ENCODE assay signal across 9 cellular contexts in the genomic region with DNA sequence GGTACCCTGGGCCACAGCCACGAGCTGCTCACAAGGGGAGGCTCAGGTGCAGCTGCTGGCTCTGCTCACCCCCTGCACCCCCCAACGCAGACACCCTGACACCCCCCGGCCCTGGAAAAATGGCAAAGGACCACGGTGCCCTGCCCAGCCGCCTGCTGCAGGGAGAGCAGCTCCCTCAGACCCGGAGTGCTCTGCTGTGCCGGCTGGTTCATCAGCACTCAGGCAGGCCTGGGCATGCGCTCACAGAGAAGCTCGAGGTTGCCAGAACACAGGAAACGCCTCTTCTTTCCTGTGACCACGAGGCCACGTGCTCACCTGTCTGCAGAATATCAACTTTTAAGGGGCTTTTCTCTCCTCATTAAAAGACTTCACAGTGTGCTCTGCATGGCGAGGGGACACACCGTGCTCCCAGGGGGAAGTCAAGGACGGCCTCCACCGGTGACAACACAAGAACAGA. TPM values are rescaled to one million over a fixed set of nuclear protein-coding genes. Genes with fewer than 3 reads are reported as not detected.
DNase-seq lines count a peak whose midpoint lies in the region; ATAC-seq and TF ChIP-seq lines count a peak whose summit lies in the region.
"Had no signal": no experiment of that assay in that cellular context is flagged by ENCODE, and none has a peak within 500 bp of the region (broad histone marks: within the 10 kb centered on the region; RNA-seq: fewer than 3 reads in every experiment).

No MANE protein-coding gene starts in this region.

- H3K9me2 ChIP-seq in Karpas-422 (replicated peaks; ENCODE audit: insufficient read depth, low read length), result no peaks in the 10 kb centered on the region

- BruUV-seq in Calu3 (replicated peaks; lab: Mats Ljungman, UMichigan), result no TSS peak

- H3K4me3 Mint-ChIP-seq in natural killer cell treated with Interleukin-12 subunit alpha and Interleukin-12 subunit beta and Interleukin-15 and Interleukin-18, amount 100 ng/mL, for 72 hours, result peak overlapping the region; percentile 34
- no peak overlapping the region for H3K4me3 Mint-ChIP-seq in Calu3 (ENCODE audit: low read depth, unreplicated experiment)

- no peaks in the 10 kb centered on the region for H3K79me2 ChIP-seq in Karpas-422 (ENCODE audit: low read length)

- H2AFZ ChIP-seq in Karpas-422 (ENCODE audit: low read length), result no peak overlapping the region

- H3K9me3 Mint-ChIP-seq in natural killer cell treated with Interleukin-12 subunit alpha and Interleukin-12 subunit beta and Interleukin-15 and Interleukin-18, amount 100 ng/mL, for 72 hours, result no peaks in the 10 kb centered on the region
- no peaks in the 10 kb centered on the region for H3K9me3 Mint-ChIP-seq in Calu3 (ENCODE audit: low read depth, unreplicated experiment)

- CTCF ChIA-PET in GM10248 (lab: Yijun Ruan, JAX), result interaction anchor here (0.9 to 3.7 kb wide), 27 partner anchors 9 to 270 kb away, joined by 3 to 54 read pairs (median 4); a partner anchor contains a TSS
- CTCF ChIA-PET in Calu3 (lab: Charles Lee), result interaction anchor here (1.4 kb wide), 1 partner anchor 126 kb away, joined by 4 read pairs; no protein-coding TSS in a partner anchor

- H3K27ac ChIP-seq in Karpas-422 (ENCODE audit: low read length) (no peak overlapping the region), caudate nucleus (ENCODE audit: low read depth, low read length) (no peak overlapping the region)
- H3K27ac ChIP-seq: thoracic aorta had no signal

- intact Hi-C loops in Calu3 (cut with micrococcal nuclease; ENCODE audit: unreplicated experiment), result no loop called here

- POLR2A ChIA-PET in GM10248 (lab: Yijun Ruan, JAX), result interaction anchor here (0.5 to 0.6 kb wide), 2 partner anchors 43 to 73 kb away, joined by 3 read pairs; no protein-coding TSS in a partner anchor

- H3K9ac ChIP-seq in Karpas-422 (ENCODE audit: low read length), result no peak overlapping the region

- H3K27me3 Mint-ChIP-seq in natural killer cell treated with Interleukin-12 subunit alpha and Interleukin-12 subunit beta and Interleukin-15 and Interleukin-18, amount 100 ng/mL, for 72 hours, result no peaks in the 10 kb centered on the region
- no peaks in the 10 kb centered on the region for H3K27me3 Mint-ChIP-seq in Calu3 (ENCODE audit: unreplicated experiment)

- H3K36me3 Mint-ChIP-seq in natural killer cell treated with Interleukin-12 subunit alpha and Interleukin-12 subunit beta and Interleukin-15 and Interleukin-18, amount 100 ng/mL, for 72 hours, result peaks cover 5% of the 10 kb centered on the region
- H3K36me3 Mint-ChIP-seq in Calu3 (ENCODE audit: insufficient read depth, unreplicated experiment), result peaks cover 40% of the 10 kb centered on the region

- H3K4me1 Mint-ChIP-seq in natural killer cell treated with Interleukin-12 subunit alpha and Interleukin-12 subunit beta and Interleukin-15 and Interleukin-18, amount 100 ng/mL, for 72 hours (ENCODE audit: low read depth in 2 of 2), result peaks cover 5 to 14% of the 10 kb centered on the region in 2 donors
- no peaks in the 10 kb centered on the region for H3K4me1 Mint-ChIP-seq in Calu3 (ENCODE audit: low read depth, unreplicated experiment)

- no peak overlapping the region for H3K27ac Mint-ChIP-seq in natural killer cell treated with Interleukin-12 subunit alpha and Interleukin-12 subunit beta and Interleukin-15 and Interleukin-18, amount 100 ng/mL, for 72 hours
- H3K27ac Mint-ChIP-seq in Calu3 (ENCODE audit: unreplicated experiment), result no peak overlapping the region

- no peaks in the 10 kb centered on the region for H3K4me1 ChIP-seq in Karpas-422 (ENCODE audit: low read length)

- peak; percentile 63 to 73 for ATAC-seq in natural killer cell treated with Interleukin-12 subunit alpha and Interleukin-12 subunit beta and Interleukin-15 and Interleukin-18, amount 100 ng/mL, for 72 hours
- ATAC-seq in GM19467 (IDR thresholded peaks at IDR 0.05; ENCODE audit: unreplicated experiment), result no peak

- no peaks in the 10 kb centered on the region for H3K27me3 ChIP-seq in Karpas-422 (ENCODE audit: low read length)

- H3K36me3 ChIP-seq in Karpas-422 (ENCODE audit: insufficient read depth, low read length), result 0 out of 2 replicates have a peak, but pooled peaks cover under 1% of the 10 kb centered on the region

- no peak overlapping the region for H3K4me2 ChIP-seq in Karpas-422 (ENCODE audit: low read depth, low read length, poor library complexity, severe bottlenecking)

- H3K9me3 ChIP-seq in Karpas-422 (ENCODE audit: low read length), result no peaks in the 10 kb centered on the region
- H3K9me3 ChIP-seq: thoracic aorta had no signal

- peak; percentile 83 for DNase-seq in GM10248 (ENCODE audit: extremely low spot score)
- DNase-seq in Karpas-422, result peak; percentile 65
- peak; percentile 40 for DNase-seq in activated T-cell treated with anti-CD3 and anti-CD28 coated beads for 1 hour (ENCODE audit: low read depth)
- no peak for DNase-seq in natural killer cell treated with Interleukin-12 subunit alpha and Interleukin-12 subunit beta and Interleukin-15 and Interleukin-18, amount 100 ng/mL, for 72 hours (ENCODE audit: low spot score)
- DNase-seq in caudate nucleus (lab: John Stamatoyannopoulos, UW), result no peak
- no peak for DNase-seq in NCI-H1930 (lab: John Stamatoyannopoulos, UW)
- DNase-seq in Calu3, result no peak

- 0 out of 2 replicates have a peak, but pooled peaks cover 13% of the 10 kb centered on the region for H4K20me1 ChIP-seq in Karpas-422 (ENCODE audit: insufficient read depth, low read depth, low read length)

- H3K4me3 ChIP-seq in Karpas-422 (ENCODE audit: low read length), result no peak overlapping the region
- H3K4me3 ChIP-seq: thoracic aorta had no signal

- TF ChIP-seq CTCF in GM10248 (IDR thresholded peaks at IDR 0.05; ENCODE audit: control extremely low read depth, extremely low read depth, low read depth, missing control alignments) (no peak), Calu3 (IDR thresholded peaks at IDR 0.05; ENCODE audit: unreplicated experiment) (no peak)

RNA-seq across cellular contexts. Expression of a gene that starts 4.3 kb away (rescaled TPM):
- total RNA-seq in Karpas-422 (2014; rRNA removed; shearing (Covaris generic); ENCODE audit: low replicate concordance), result 2.2 and 2.5 TPM in 2 replicates
- total RNA-seq in natural killer cell treated with Interleukin-12 subunit alpha and Interleukin-12 subunit beta and Interleukin-15 and Interleukin-18, amount 100 ng/mL, for 72 hours, result 1 to 10 TPM; 5.2 to 5.6 TPM
- total RNA-seq in Calu3 (2022), result 2.0 and 4.2 TPM in 2 replicates

RNA-seq across cellular contexts. Expression of a gene that starts 18.8 kb away (rescaled TPM):
- total RNA-seq in Karpas-422 (2014; rRNA removed; shearing (Covaris generic); ENCODE audit: low replicate concordance), result 8.6 and 17.7 TPM in 2 replicates
- total RNA-seq in natural killer cell treated with Interleukin-12 subunit alpha and Interleukin-12 subunit beta and Interleukin-15 and Interleukin-18, amount 100 ng/mL, for 72 hours, result 10 to 100 TPM; 23.8 to 28.1 TPM
- total RNA-seq in Calu3 (2022), result 23.4 and 25.9 TPM in 2 replicates

RNA-seq across cellular contexts. Expression of a gene that starts 19.1 kb away (rescaled TPM):
- 25.6 and 42.0 TPM in 2 replicates for total RNA-seq in Karpas-422 (2014; rRNA removed; shearing (Covaris generic); ENCODE audit: low replicate concordance)
- 100 to 1,000 TPM; 243 to 251 TPM for total RNA-seq in natural killer cell treated with Interleukin-12 subunit alpha and Interleukin-12 subunit beta and Interleukin-15 and Interleukin-18, amount 100 ng/mL, for 72 hours
- total RNA-seq in Calu3 (2022), result 128 and 161 TPM in 2 replicates

RNA-seq across cellular contexts. Expression of a gene that starts 22.8 kb away (rescaled TPM):
- 46.1 and 59.3 TPM in 2 replicates for total RNA-seq in Karpas-422 (2014; rRNA removed; shearing (Covaris generic); ENCODE audit: low replicate concordance)
- 100 to 1,000 TPM in 1 of 2 donors, 10 to 100 TPM in 1; 70.6 to 119 TPM for total RNA-seq in natural killer cell treated with Interleukin-12 subunit alpha and Interleukin-12 subunit beta and Interleukin-15 and Interleukin-18, amount 100 ng/mL, for 72 hours
- 45.6 and 50.0 TPM in 2 replicates for total RNA-seq in Calu3 (2022)

RNA-seq across cellular contexts. Expression of a gene that starts 29.4 kb away (rescaled TPM):
- 1.2 and 1.4 TPM in 2 replicates for total RNA-seq in Karpas-422 (2014; rRNA removed; shearing (Covaris generic); ENCODE audit: low replicate concordance)
- 1 to 10 TPM; 1.5 to 3.2 TPM for total RNA-seq in natural killer cell treated with Interleukin-12 subunit alpha and Interleukin-12 subunit beta and Interleukin-15 and Interleukin-18, amount 100 ng/mL, for 72 hours
- total RNA-seq in Calu3 (2022), result 2.5 and 4.1 TPM in 2 replicates

Comparison
In these comparisons a context has a peak if more than half of its experiments do, and no peak if none do; other contexts are left out.
1. DNase-seq: peak in GM10248 (single experiment), Karpas-422 (single experiment) and activated T-cell treated with anti-CD3 and anti-CD28 coated beads for 1 hour (single experiment); none in natural killer cell treated with Interleukin-12 subunit alpha and Interleukin-12 subunit beta and Interleukin-15 and Interleukin-18, amount 100 ng/mL, for 72 hours (single experiment), caudate nucleus (0 of 61), NCI-H1930 (0 of 2) and Calu3 (single experiment).